ENCODE assay signal across 8 cellular contexts in the genomic region with DNA sequence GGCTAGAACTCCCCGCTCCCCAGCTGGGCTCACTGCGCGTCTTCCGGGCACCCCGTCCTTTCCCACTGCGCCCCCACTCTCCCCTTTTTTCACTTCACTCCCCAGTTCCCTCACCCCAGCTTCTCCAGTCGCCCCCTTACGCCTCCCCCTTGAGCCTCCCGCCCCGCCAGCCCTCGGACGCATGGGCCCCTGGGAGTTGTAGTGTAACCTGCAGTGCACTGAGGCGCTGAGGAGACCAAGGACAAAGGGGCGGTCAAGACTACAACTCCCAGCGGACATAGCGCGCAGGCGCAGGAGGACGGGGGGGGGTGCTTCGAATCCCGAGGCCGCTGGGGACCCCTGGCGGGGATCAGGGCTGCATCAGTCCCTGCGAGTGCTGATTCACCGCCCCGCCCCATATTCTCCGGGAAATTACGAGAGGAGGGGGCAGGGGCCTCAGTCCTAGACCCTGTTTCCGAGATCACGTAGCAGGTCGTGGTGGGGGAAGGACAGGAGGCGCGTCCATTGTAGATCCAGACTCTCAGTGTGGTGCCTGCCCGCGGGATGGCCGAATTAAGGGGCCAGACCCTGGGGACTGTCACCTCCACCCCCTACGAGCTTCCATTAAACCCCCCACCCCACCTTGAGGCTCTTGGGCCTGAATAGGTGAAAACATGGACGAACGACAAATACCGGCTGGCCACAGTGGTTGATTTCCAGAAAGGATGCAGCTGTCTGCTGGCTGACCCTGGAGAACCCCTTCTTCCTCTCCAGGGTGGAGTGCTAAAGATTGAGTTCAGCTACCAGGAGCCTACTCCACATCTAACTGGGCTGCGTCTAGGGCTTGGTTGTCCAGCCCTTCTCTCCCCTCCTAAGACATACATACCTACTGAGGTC. TPM values are rescaled to one million over a fixed set of nuclear protein-coding genes. Genes with fewer than 3 reads are reported as not detected.
A peak's percentile ranks its signal among the peaks of the same experiment; 100 is the strongest.
DNase-seq lines count a peak whose midpoint lies in the region; ATAC-seq, FAIRE-seq and TF ChIP-seq lines count a peak whose summit lies in the region.

No MANE protein-coding gene starts in this region.

- H4K20me1 ChIP-seq in H1 (replicated peaks in 1 of 2; ENCODE audit: control insufficient read depth in 1 of 2, insufficient read depth in 2 of 2, low read length in 2 of 2), result peaks cover 21 to 25% of the 10 kb centered on the region in 2 experiments

- H3K23ac ChIP-seq in H1 (ENCODE audit: insufficient read length) (no peak overlapping the region), mesendoderm (ENCODE audit: low read length) (peak overlapping the region; percentile 73)

- H3K27ac ChIP-seq in H1 (ENCODE audit: low read depth, low read length), result peak overlapping the region; percentile 99
- H3K27ac ChIP-seq in mesendoderm (ENCODE audit: low read depth, low read length), result peak overlapping the region; percentile 63

- H3K36me3 ChIP-seq in H1 (ENCODE audit: control insufficient read depth in 2 of 4, insufficient read depth in 4 of 4, low read length in 3 of 4) (peaks cover 0 to 29% (median 3%) of the 10 kb centered on the region in 4 experiments; a peak in 3 of 8 replicates), mesendoderm (ENCODE audit: control insufficient read depth, insufficient read depth, low read length) (peaks cover 2% of the 10 kb centered on the region)

- H2AFZ ChIP-seq in H1 (ENCODE audit: low read length), result no peak overlapping the region; the same call in 1 of the 2 replicates

- no peaks in the 10 kb centered on the region for H3K9me3 ChIP-seq in H1 (ENCODE audit: insufficient read depth in 2 of 2, low read depth in 1 of 2, low read length in 1 of 2)

- peak; percentile 51 to 63 (median 60) for TF ChIP-seq CTCF in H1 (IDR thresholded peaks at IDR 0.05; ENCODE audit: control extremely low read depth in 1 of 3, insufficient read depth in 1 of 3, low read depth in 1 of 3, low read length in 3 of 3)

- peaks cover 4 to 11% (median 6%) of the 10 kb centered on the region in 4 experiments for H3K4me1 ChIP-seq in H1 (replicated peaks in 1 of 4; ENCODE audit: control insufficient read depth in 3 of 4, insufficient read depth in 4 of 4, low read length in 3 of 4)
- peaks cover 10% of the 10 kb centered on the region for H3K4me1 ChIP-seq in mesendoderm (ENCODE audit: control insufficient read depth, low read depth, low read length)

- peak overlapping the region; percentile 96 for H2BK120ac ChIP-seq in H1 (replicated peaks; ENCODE audit: low read depth, low read length)
- H2BK120ac ChIP-seq in mesendoderm (ENCODE audit: low read depth, low read length), result no peak overlapping the region

- H3K79me2 ChIP-seq in H1 (ENCODE audit: control insufficient read depth in 1 of 2, insufficient read depth in 2 of 2, low read length in 2 of 2), result peaks cover 31 to 44% of the 10 kb centered on the region in 2 experiments
- peaks cover 43% of the 10 kb centered on the region for H3K79me2 ChIP-seq in mesendoderm (ENCODE audit: control insufficient read depth, insufficient read depth, low read length)

- no peaks in the 10 kb centered on the region; the same call in 1 of the 2 replicates for H3K23me2 ChIP-seq in H1 (ENCODE audit: low read depth, low read length)

- H2BK15ac ChIP-seq in H1 (ENCODE audit: low read length) (peak overlapping the region; percentile 88), mesendoderm (replicated peaks; ENCODE audit: low read depth) (no peak overlapping the region)

- peak; percentile 89 for ATAC-seq in GM21390 (IDR thresholded peaks at IDR 0.05; ENCODE audit: unreplicated experiment)
- ATAC-seq in activated CD8-positive, alpha-beta memory T cell treated with anti-CD3 and anti-CD28 coated beads, Interleukin-2, amount 10 ng/mL, durations not matched to agents 7 days and 5 days, result peak; percentile 96

- in situ Hi-C loops in Caki2 (cut with HindIII; ENCODE audit: low pct_unique_long_range_greater_than_20kb, low sequenced_read_pairs), result no loop called here

- peak overlapping the region; percentile 98 for H4K91ac ChIP-seq in H1 (replicated peaks; ENCODE audit: insufficient read length, low read length)

- H4K5ac ChIP-seq in H1 (ENCODE audit: insufficient read length, low read depth, low read length), result peak overlapping the region; percentile 89
- H4K5ac ChIP-seq in mesendoderm (ENCODE audit: low read length), result peak overlapping the region; percentile 81

- H3K27me3 ChIP-seq in H1 (replicated peaks in 1 of 4; ENCODE audit: control insufficient read depth in 3 of 4, extremely low read depth in 1 of 4, insufficient read depth in 3 of 4, low read length in 3 of 4) (no peaks in the 10 kb centered on the region), mesendoderm (ENCODE audit: insufficient read depth, low read length, poor library complexity) (no peaks in the 10 kb centered on the region)

- no peaks in the 10 kb centered on the region for H3K27me3 Mint-ChIP-seq in activated CD8-positive, alpha-beta memory T cell treated with anti-CD3 and anti-CD28 coated beads, Interleukin-2, amount 10 ng/mL, durations not matched to agents 7 days and 5 days

- no peak for FAIRE-seq in H1 (lab: Jason Lieb, UNC)

- peak overlapping the region; percentile 89 to 99 (median 92) for H3K4me3 ChIP-seq in H1 (ENCODE audit: extremely low read depth in 1 of 4, insufficient read depth in 2 of 4, low read depth in 3 of 4, low read length in 4 of 4)
- H3K4me3 ChIP-seq in mesendoderm (ENCODE audit: low read length), result peak overlapping the region; percentile 55

- CTCF ChIA-PET in activated CD8-positive, alpha-beta memory T cell treated with anti-CD3 and anti-CD28 coated beads, Interleukin-2, amount 10 ng/mL, durations not matched to agents 7 days and 5 days (lab: Charles Lee), result interaction anchor here (0.5 to 2.8 kb wide), 14 partner anchors 9 to 181 kb away, joined by 3 to 12 read pairs (median 4); no protein-coding TSS in a partner anchor
- CTCF ChIA-PET in H1 (lab: Charles Lee; ENCODE audit: partially characterized antibody), result interaction anchor here (0.7 to 1.7 kb wide), 7 partner anchors 9 to 66 kb away, joined by 3 to 5 read pairs (median 3); no protein-coding TSS in a partner anchor

- peak overlapping the region; percentile 92 for H3K4me3 Mint-ChIP-seq in activated CD8-positive, alpha-beta memory T cell treated with anti-CD3 and anti-CD28 coated beads, Interleukin-2, amount 10 ng/mL, durations not matched to agents 7 days and 5 days

- H2AK5ac ChIP-seq in H1 (ENCODE audit: low read depth, low read length), result 0 out of 2 replicates have a peak overlapping the region, but pooled peaks have one; percentile 46
- H2AK5ac ChIP-seq in mesendoderm (ENCODE audit: low read length), result peak overlapping the region; percentile 29

- H2BK5ac ChIP-seq in H1 (ENCODE audit: low read depth, low read length) (peak overlapping the region; percentile 97), mesendoderm (ENCODE audit: low read length) (peak overlapping the region; percentile 76)

- H3K27ac Mint-ChIP-seq in activated CD8-positive, alpha-beta memory T cell treated with anti-CD3 and anti-CD28 coated beads, Interleukin-2, amount 10 ng/mL, durations not matched to agents 7 days and 5 days, result peak overlapping the region; percentile 96

- POLR2A ChIA-PET in H1 (lab: Charles Lee; ENCODE audit: partially characterized antibody), result interaction anchor here (0.6 to 14.3 kb wide), 29 partner anchors 7 to 285 kb away, joined by 3 to 249 read pairs (median 4); no protein-coding TSS in a partner anchor

- H3K14ac ChIP-seq in H1 (ENCODE audit: insufficient read length), result no peak overlapping the region

- H3K79me1 ChIP-seq in H1 (ENCODE audit: low read depth, low read length), result no peaks in the 10 kb centered on the region
- H3K79me1 ChIP-seq in mesendoderm (ENCODE audit: low read length), result no peaks in the 10 kb centered on the region

- peak overlapping the region; percentile 98 for H4K8ac ChIP-seq in H1 (ENCODE audit: extremely low read depth, insufficient read depth, low read length)
- H4K8ac ChIP-seq in mesendoderm (ENCODE audit: low read depth, low read length), result no peak overlapping the region

- H2BK12ac ChIP-seq in H1 (ENCODE audit: low read depth, low read length), result peak overlapping the region; percentile 93

- no peak for TF ChIP-seq EP300 in H1 (IDR thresholded peaks at IDR 0.05; ENCODE audit: borderline replicate concordance in 1 of 2, low read depth in 2 of 2, low read length in 2 of 2)

- DNase-seq in Caki2 (ENCODE audit: low read depth) (peak; percentile 96), HUDEP-2 (lab: John Stamatoyannopoulos, UW; ENCODE audit: unreplicated experiment in 76 of 76) (peak in 75 of 76 experiments; percentile 40 to 98 (median 91)), NOMO-1 treated with DMSO at 0.1 percent for 48 hours (lab: John Stamatoyannopoulos, UW; ENCODE audit: unreplicated experiment) (peak; percentile 100), H1 (ENCODE audit: low read depth in 1 of 2, low spot score in 2 of 2) (peak; percentile 93), mesendoderm (peak; percentile 99)
- peak; percentile 97 for DNase-seq in activated CD8-positive, alpha-beta memory T cell treated with anti-CD3 and anti-CD28 coated beads, Interleukin-2, amount 10 ng/mL, durations not matched to agents 7 days and 5 days
- peak; percentile 92 for DNase-seq in stimulated activated CD8-positive, alpha-beta memory T cell treated with anti-CD3 and anti-CD28 coated beads, Interleukin-12 subunit alpha, Interleukin-12 subunit beta, amount 100 ng/mL, for 4 hours (ENCODE audit: low read depth)

- H2BK20ac ChIP-seq in H1 (ENCODE audit: low read length), result no peak overlapping the region

- H3K9ac ChIP-seq in H1 (replicated peaks in 1 of 4; ENCODE audit: extremely low read depth in 1 of 4, low read depth in 3 of 4, low read length in 3 of 4), result peak overlapping the region; percentile 78 to 99 (median 98)
- peak overlapping the region; percentile 79 for H3K9ac ChIP-seq in mesendoderm (ENCODE audit: low read length)

- peak; percentile 44 to 49; a peak in 3 of 4 replicates for TF ChIP-seq RAD21 in H1 (IDR thresholded peaks at IDR 0.05 in 1 of 2, conservative IDR thresholded peaks at IDR 0.05 in 1 of 2; ENCODE audit: low read depth in 2 of 2, low read length in 2 of 2)

- H3K4me2 ChIP-seq in H1 (ENCODE audit: insufficient read depth in 1 of 2, low read depth in 2 of 2, low read length in 2 of 2) (peak overlapping the region; percentile 18 to 89), mesendoderm (ENCODE audit: low read length) (peak overlapping the region; percentile 64)

- WGBS in H1 (ENCODE audit: extremely low coverage in 1 of 2, insufficient coverage in 1 of 2, insufficient read length in 1 of 2, insufficient replicate concordance in 2 of 2, low coverage in 1 of 2, low lambda C conversion rate in 2 of 2, missing lambda C conversion rate in 1 of 2), 2 experiments, result 9% methylated on average over 18 of the region's 41 CpGs; no CpG with 5 or more reads in 1 of the 2 experiments
- WGBS in mesendoderm (ENCODE audit: extremely low coverage, insufficient coverage, low lambda C conversion rate), result no CpG with 5 or more reads among the region's 41 CpGs

- H3K9me3 Mint-ChIP-seq in activated CD8-positive, alpha-beta memory T cell treated with anti-CD3 and anti-CD28 coated beads, Interleukin-2, amount 10 ng/mL, durations not matched to agents 7 days and 5 days (ENCODE audit: low read depth), result no peaks in the 10 kb centered on the region

- H3K36me3 Mint-ChIP-seq in activated CD8-positive, alpha-beta memory T cell treated with anti-CD3 and anti-CD28 coated beads, Interleukin-2, amount 10 ng/mL, durations not matched to agents 7 days and 5 days, result peaks cover 27% of the 10 kb centered on the region

- peak overlapping the region; percentile 95 for H3K56ac ChIP-seq in H1 (replicated peaks; ENCODE audit: insufficient read length, low read depth, low read length)
- H3K56ac ChIP-seq in mesendoderm (ENCODE audit: low read length), result peak overlapping the region; percentile 94

- H3K4ac ChIP-seq in H1 (replicated peaks; ENCODE audit: insufficient read length, low read depth, low read length) (peak overlapping the region; percentile 82), mesendoderm (ENCODE audit: low read depth, low read length) (peak overlapping the region; percentile 85)

- peak overlapping the region; percentile 91 for H3K18ac ChIP-seq in H1 (ENCODE audit: extremely low read depth, low read length)
- peak overlapping the region; percentile 95 for H3K18ac ChIP-seq in mesendoderm (ENCODE audit: low read length)

- peaks cover 49% of the 10 kb centered on the region for H3K4me1 Mint-ChIP-seq in activated CD8-positive, alpha-beta memory T cell treated with anti-CD3 and anti-CD28 coated beads, Interleukin-2, amount 10 ng/mL, durations not matched to agents 7 days and 5 days

- peak; percentile 26 to 34 for TF ChIP-seq POLR2A in H1 (IDR thresholded peaks at IDR 0.05; ENCODE audit: control extremely low read depth in 1 of 2, low read depth in 2 of 2, low read length in 2 of 2)

RNA-seq across cellular contexts. Expression of gene YWHAG, which starts 0.6 kb away (rescaled TPM):
- total RNA-seq in Caki2 (2014; rRNA removed; shearing (Covaris generic); ENCODE audit: low replicate concordance), result 63.4 and 73.1 TPM in 2 replicates
- total RNA-seq in activated CD8-positive, alpha-beta memory T cell treated with anti-CD3 and anti-CD28 coated beads, Interleukin-2, amount 10 ng/mL, durations not matched to agents 7 days and 5 days, result 100 to 1,000 TPM in 1 of 2 experiments, 10 to 100 TPM in 1; 80.8 to 115 TPM
- total RNA-seq in H1 (2021; fragmentation: NEBNext Ultra II Directional; extraction: Animal tissue kit (Norgen Biotek cat#: 25700)), result 241 and 244 TPM in 2 replicates
- 57.2 and 62.9 TPM in 2 replicates for polyA plus RNA-seq in H1 (2011; rRNA removed)
- 78.4 TPM for polyA plus RNA-seq in H1 (2011; cell fraction: cytosol; rRNA removed)
- 44.9 TPM for polyA plus RNA-seq in H1 (2011; cell fraction: nucleus; rRNA removed)
- polyA plus RNA-seq in H1 (2012, experiment 1 of 2), result 133 to 194 TPM (median 144 TPM) in 4 replicates
- 49.5 TPM for polyA plus RNA-seq in H1 (2012, experiment 2 of 2)
- polyA plus RNA-seq in H1 (2013, experiment 1 of 2), result 120 TPM
- polyA plus RNA-seq in H1 (2013, experiment 2 of 2), result 119 TPM
- 96.5 and 98.8 TPM in 2 replicates for polyA minus RNA-seq in H1 (2011; rRNA and poly(A)+ RNA removed)
- polyA minus RNA-seq in H1 (2011; cell fraction: cytosol; rRNA and poly(A)+ RNA removed), result 105 TPM
- polyA minus RNA-seq in H1 (2011; cell fraction: nucleus; rRNA and poly(A)+ RNA removed), result 54.5 TPM
- polyA plus RNA-seq in mesendoderm (2013, experiment 1 of 2), result 160 TPM
- polyA plus RNA-seq in mesendoderm (2013, experiment 2 of 2), result 158 TPM

RNA-seq across cellular contexts. Expression of gene SSC4D, which starts 50.1 kb away (rescaled TPM):
- 1.1 and 11.0 TPM in 2 replicates for total RNA-seq in Caki2 (2014; rRNA removed; shearing (Covaris generic); ENCODE audit: low replicate concordance)
- under 1 TPM; 0.23 to 0.64 TPM for total RNA-seq in activated CD8-positive, alpha-beta memory T cell treated with anti-CD3 and anti-CD28 coated beads, Interleukin-2, amount 10 ng/mL, durations not matched to agents 7 days and 5 days
- total RNA-seq in H1 (2021; fragmentation: NEBNext Ultra II Directional; extraction: Animal tissue kit (Norgen Biotek cat#: 25700)), result 10.8 and 11.8 TPM in 2 replicates
- 27.5 and 30.8 TPM in 2 replicates for polyA plus RNA-seq in H1 (2011; rRNA removed)
- polyA plus RNA-seq in H1 (2011; cell fraction: cytosol; rRNA removed), result 22.9 TPM
- 48.5 TPM for polyA plus RNA-seq in H1 (2011; cell fraction: nucleus; rRNA removed)
- 11.6 to 24.9 TPM (median 20.9 TPM) in 4 replicates for polyA plus RNA-seq in H1 (2012, experiment 1 of 2)
- 16.4 TPM for polyA plus RNA-seq in H1 (2012, experiment 2 of 2)
- 14.0 TPM for polyA plus RNA-seq in H1 (2013, experiment 1 of 2)
- 14.2 TPM for polyA plus RNA-seq in H1 (2013, experiment 2 of 2)
- polyA minus RNA-seq in H1 (2011; rRNA and poly(A)+ RNA removed), result 11.1 and 13.8 TPM in 2 replicates
- polyA minus RNA-seq in H1 (2011; cell fraction: cytosol; rRNA and poly(A)+ RNA removed), result 6.3 TPM
- 8.1 TPM for polyA minus RNA-seq in H1 (2011; cell fraction: nucleus; rRNA and poly(A)+ RNA removed)
- polyA plus RNA-seq in mesendoderm (2013, experiment 1 of 2), result 4.3 TPM
- polyA plus RNA-seq in mesendoderm (2013, experiment 2 of 2), result 4.4 TPM

RNA-seq across cellular contexts. Expression of gene HSPB1, which starts 56.9 kb away (rescaled TPM):
- 173 and 177 TPM in 2 replicates for total RNA-seq in Caki2 (2014; rRNA removed; shearing (Covaris generic); ENCODE audit: low replicate concordance)
- total RNA-seq in activated CD8-positive, alpha-beta memory T cell treated with anti-CD3 and anti-CD28 coated beads, Interleukin-2, amount 10 ng/mL, durations not matched to agents 7 days and 5 days, result 10 to 100 TPM; 36.5 to 62.9 TPM
- total RNA-seq in H1 (2021; fragmentation: NEBNext Ultra II Directional; extraction: Animal tissue kit (Norgen Biotek cat#: 25700)), result 165 and 194 TPM in 2 replicates
- polyA plus RNA-seq in H1 (2011; rRNA removed), result 254 and 440 TPM in 2 replicates
- 140 TPM for polyA plus RNA-seq in H1 (2011; cell fraction: cytosol; rRNA removed)
- 158 TPM for polyA plus RNA-seq in H1 (2011; cell fraction: nucleus; rRNA removed)
- 103 to 239 TPM (median 205 TPM) in 4 replicates for polyA plus RNA-seq in H1 (2012, experiment 1 of 2)
- 130 TPM for polyA plus RNA-seq in H1 (2012, experiment 2 of 2)
- polyA plus RNA-seq in H1 (2013, experiment 1 of 2), result 200 TPM
- polyA plus RNA-seq in H1 (2013, experiment 2 of 2), result 202 TPM
- polyA minus RNA-seq in H1 (2011; rRNA and poly(A)+ RNA removed), result 12.2 and 16.7 TPM in 2 replicates
- polyA minus RNA-seq in H1 (2011; cell fraction: cytosol; rRNA and poly(A)+ RNA removed), result 52.6 TPM
- polyA minus RNA-seq in H1 (2011; cell fraction: nucleus; rRNA and poly(A)+ RNA removed), result 46.7 TPM
- 197 TPM for polyA plus RNA-seq in mesendoderm (2013, experiment 1 of 2)
- polyA plus RNA-seq in mesendoderm (2013, experiment 2 of 2), result 201 TPM

Comparison
In these comparisons a context has a peak if more than half of its experiments do, and no peak if none do; other contexts are left out.
1. Peak in every context shown above with its lines: DNase-seq, ATAC-seq, H3K4me3 ChIP-seq and H3K27ac ChIP-seq.